22 cellular contexts compared by ENCODE assay signal in the genomic region with DNA sequence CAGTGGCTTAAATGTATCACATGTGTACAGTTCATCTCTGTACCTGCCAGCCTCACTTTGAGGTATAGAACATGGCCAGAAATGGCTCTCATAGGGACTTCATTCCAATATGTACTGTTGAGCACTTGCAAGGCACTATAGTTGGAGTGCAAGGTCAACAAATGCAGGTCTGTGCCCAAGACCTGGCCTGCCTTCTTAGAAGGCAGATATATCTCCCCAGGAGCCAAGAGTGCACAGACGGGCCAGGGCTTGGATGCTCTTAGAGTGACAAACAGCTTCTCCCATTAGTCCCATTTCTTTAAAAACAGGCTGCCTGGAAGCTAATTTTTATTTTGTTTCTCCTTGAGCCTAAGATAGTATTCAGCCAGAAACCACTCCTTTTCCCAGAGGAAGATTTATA. TPM values are rescaled to one million over a fixed set of nuclear protein-coding genes. Genes with fewer than 3 reads are reported as not detected.
DNase-seq lines count a peak whose midpoint lies in the region; ATAC-seq, FAIRE-seq and TF ChIP-seq lines count a peak whose summit lies in the region.
"Had no signal": no experiment of that assay in that cellular context is flagged by ENCODE, and none has a peak within 500 bp of the region (broad histone marks: within the 10 kb centered on the region; RNA-seq: fewer than 3 reads in every experiment).

No MANE protein-coding gene starts in this region.

- TF ChIP-seq EP300 in HepG2 (IDR thresholded peaks at IDR 0.05; ENCODE audit: low read depth in 2 of 2, low read length in 2 of 2) (no peak), HepG2 (CRISPR knock-in tag; IDR thresholded peaks at IDR 0.05; ENCODE audit: borderline replicate concordance) (no peak)

- in situ Hi-C loops in HepG2 (cut with HindIII; ENCODE audit: extremely low pct_ligation_motif_present, low pct_unique_long_range_greater_than_20kb), result no loop called here

- TF ChIP-seq RAD21 in HepG2 (CRISPR knock-in tag; IDR thresholded peaks at IDR 0.05), result no peak

- FAIRE-seq in HepG2 (lab: Jason Lieb, UNC), result no peak
- FAIRE-seq in urothelium cell line (lab: Jason Lieb, UNC), result no peak
- FAIRE-seq: D721Med, HTR-8/SVneo had no signal

- peaks cover 32% of the 10 kb centered on the region for H3K36me3 Mint-ChIP-seq in activated CD4-positive, alpha-beta memory T cell treated with anti-CD3 and anti-CD28 coated beads, Interleukin-2, amount 10 ng/mL, durations not matched to agents 7 days and 5 days (ENCODE audit: low read depth)

- H3K4me3 ChIP-seq in HepG2 (replicated peaks in 1 of 3; ENCODE audit: insufficient read depth in 1 of 3, low read depth in 2 of 3, low read length in 3 of 3), result no peak overlapping the region
- H3K4me3 ChIP-seq: BLaER1, GM23248, Peyer's patch had no signal

- H3K27me3 ChIP-seq in HepG2 (ENCODE audit: control insufficient read depth in 1 of 2, insufficient read depth in 2 of 2, low read length in 2 of 2), result no peaks in the 10 kb centered on the region
- H3K27me3 ChIP-seq: BLaER1, Peyer's patch had no signal

- peaks cover 13% of the 10 kb centered on the region for H3K4me1 Mint-ChIP-seq in activated CD4-positive, alpha-beta memory T cell treated with anti-CD3 and anti-CD28 coated beads, Interleukin-2, amount 10 ng/mL, durations not matched to agents 7 days and 5 days

- no peaks in the 10 kb centered on the region for H3K9me3 Mint-ChIP-seq in activated CD4-positive, alpha-beta memory T cell treated with anti-CD3 and anti-CD28 coated beads, Interleukin-2, amount 10 ng/mL, durations not matched to agents 7 days and 5 days
- H3K9me3 Mint-ChIP-seq: CD8-positive, alpha-beta T cell had no signal

- H3K79me2 ChIP-seq in HepG2 (ENCODE audit: insufficient read depth, low read length), result no peaks in the 10 kb centered on the region

- TF ChIP-seq POLR2A in HepG2 (IDR thresholded peaks at IDR 0.05; ENCODE audit: insufficient read depth in 1 of 2, low read depth in 2 of 2, low read length in 2 of 2), result no peak

- ATAC-seq in HepG2 (no peak), GM18511 (IDR thresholded peaks at IDR 0.05; ENCODE audit: unreplicated experiment) (no peak)
- ATAC-seq: CD8-positive, alpha-beta T cell; Right ventricle myocardium inferior had no signal

- WGBS in HepG2 (ENCODE audit: low lambda C conversion rate), result 100% methylated on average over 1 of the region's 1 CpG

- no peak overlapping the region for H3K27ac ChIP-seq in HepG2 (ENCODE audit: extremely low read length, insufficient read depth, low read length)
- H3K27ac ChIP-seq: BLaER1, GM23248, HL-60, Peyer's patch had no signal

- TSS peak; percentile 21 for BruUV-seq in HepG2 (replicated peaks; lab: Mats Ljungman, UMichigan)

- peaks cover 43 to 54% of the 10 kb centered on the region in 2 experiments for H3K36me3 ChIP-seq in HepG2 (replicated peaks in 1 of 2; ENCODE audit: control insufficient read depth in 1 of 2, insufficient read depth in 2 of 2, low read length in 2 of 2)

- POLR2A ChIA-PET in activated CD4-positive, alpha-beta memory T cell treated with anti-CD3 and anti-CD28 coated beads, Interleukin-2, amount 10 ng/mL, durations not matched to agents 7 days and 5 days (lab: Charles Lee), result no interaction called here
- POLR2A ChIA-PET in HepG2 (lab: Yijun Ruan, JAX), result no interaction called here

- H3K27ac Mint-ChIP-seq in activated CD4-positive, alpha-beta memory T cell treated with anti-CD3 and anti-CD28 coated beads, Interleukin-2, amount 10 ng/mL, durations not matched to agents 7 days and 5 days, result no peak overlapping the region
- H3K27ac Mint-ChIP-seq: CD8-positive, alpha-beta T cell had no signal

- no peak overlapping the region for H3K9ac ChIP-seq in HepG2 (ENCODE audit: insufficient read depth, low read depth, low read length)
- H3K9ac ChIP-seq: BLaER1, GM23248 had no signal

- no peaks in the 10 kb centered on the region for H3K9me3 ChIP-seq in HepG2 (ENCODE audit: low read length)
- H3K9me3 ChIP-seq: BLaER1, Peyer's patch had no signal

- H3K4me3 Mint-ChIP-seq in activated CD4-positive, alpha-beta memory T cell treated with anti-CD3 and anti-CD28 coated beads, Interleukin-2, amount 10 ng/mL, durations not matched to agents 7 days and 5 days, result no peak overlapping the region
- H3K4me3 Mint-ChIP-seq: CD8-positive, alpha-beta T cell had no signal

- H3K4me1 ChIP-seq in HepG2 (ENCODE audit: insufficient read depth, low read length), result no peaks in the 10 kb centered on the region; the same call in 1 of the 2 replicates

- H3K27me3 Mint-ChIP-seq in activated CD4-positive, alpha-beta memory T cell treated with anti-CD3 and anti-CD28 coated beads, Interleukin-2, amount 10 ng/mL, durations not matched to agents 7 days and 5 days, result no peaks in the 10 kb centered on the region

- no peak for TF ChIP-seq CTCF in HepG2 (CRISPR knock-in tag; IDR thresholded peaks at IDR 0.05)

- H3K4me2 ChIP-seq in HepG2 (ENCODE audit: low read depth, low read length), result no peak overlapping the region
- H3K4me2 ChIP-seq: BLaER1 had no signal

- intact Hi-C loops in HepG2 (cut with micrococcal nuclease; ENCODE audit: unreplicated experiment), result no loop called here

- H4K20me1 ChIP-seq in HepG2 (ENCODE audit: insufficient read depth, low read length), result no peaks in the 10 kb centered on the region

- no peak overlapping the region for H2AFZ ChIP-seq in HepG2 (ENCODE audit: low read length)
- H2AFZ ChIP-seq: GM23248 had no signal

- CTCF ChIA-PET in activated CD4-positive, alpha-beta memory T cell treated with anti-CD3 and anti-CD28 coated beads, Interleukin-2, amount 10 ng/mL, durations not matched to agents 7 days and 5 days (lab: Charles Lee), result no interaction called here
- CTCF ChIA-PET in HepG2 (lab: Yijun Ruan, JAX; ENCODE audit: low intra/inter-chr PET ratio, low total read pairs), result no interaction called here

- peak; percentile 19 for DNase-seq in activated CD8-positive, alpha-beta memory T cell treated with anti-CD3 and anti-CD28 coated beads for 24 hours
- no peak for DNase-seq in activated CD8-positive, alpha-beta memory T cell treated with anti-CD3 and anti-CD28 coated beads, Interleukin-2, amount 50 U/mL, for 48 hours
- peak; percentile 1 for DNase-seq in AG20443 (ENCODE audit: low spot score)
- DNase-seq in activated CD4-positive, alpha-beta memory T cell treated with anti-CD3 and anti-CD28 coated beads, Interleukin-2, amount 10 ng/mL, durations not matched to agents 7 days and 5 days, result peak; percentile 2
- DNase-seq in HepG2 (ENCODE audit: low spot score), result no peak
- DNase-seq in urothelium cell line (ENCODE audit: low spot score), result no peak
- DNase-seq in NCI-H774 (lab: John Stamatoyannopoulos, UW), result no peak
- DNase-seq: 8988T, DMS79, GM23248, NCI-H187, NCI-H2171, NCI-H748 treated with DMSO at 0.1 percent for 48 hours had no signal

RNA-seq across cellular contexts. Expression of a gene that starts 7.3 kb away (rescaled TPM):
- 10 to 100 TPM; 34.8 to 35.8 TPM for total RNA-seq in activated CD4-positive, alpha-beta memory T cell treated with anti-CD3 and anti-CD28 coated beads, Interleukin-2, amount 10 ng/mL, durations not matched to agents 7 days and 5 days
- 36.0 and 43.8 TPM in 2 replicates for total RNA-seq in HepG2 (2016; rRNA removed; fragmentation: Illumina TruSeq; extraction: Trizol)
- 13.1 and 17.4 TPM in 2 replicates for total RNA-seq in HepG2 (2016; cell fraction: cytosol; rRNA removed; fragmentation: Illumina TruSeq; extraction: Trizol; ENCODE audit: low read depth)
- total RNA-seq in HepG2 (2016; cell fraction: insoluble cytoplasmic fraction; rRNA removed; fragmentation: Illumina TruSeq; extraction: Trizol), result 32.9 and 42.2 TPM in 2 replicates
- 49.5 and 51.8 TPM in 2 replicates for total RNA-seq in HepG2 (2016; cell fraction: membrane; rRNA removed; fragmentation: Illumina TruSeq; extraction: Trizol)
- total RNA-seq in HepG2 (2016; cell fraction: nucleus; rRNA removed; fragmentation: Illumina TruSeq; extraction: Trizol), result 41.0 and 45.3 TPM in 2 replicates
- polyA plus RNA-seq in HepG2 (2011; rRNA removed), result 68.7 and 78.7 TPM in 2 replicates
- 67.6 and 76.6 TPM in 2 replicates for polyA plus RNA-seq in HepG2 (2011; cell fraction: cytosol; rRNA removed)
- 59.4 and 73.5 TPM in 2 replicates for polyA plus RNA-seq in HepG2 (2011; cell fraction: nucleus; rRNA removed)
- polyA plus RNA-seq in HepG2 (2012), result 40.8 and 51.3 TPM in 2 replicates
- 25.7 and 32.7 TPM in 2 replicates for polyA plus RNA-seq in HepG2 (2016; cell fraction: cytosol; fragmentation: Illumina TruSeq; extraction: Trizol; ENCODE audit: low read depth)
- polyA plus RNA-seq in HepG2 (2016; cell fraction: insoluble cytoplasmic fraction; fragmentation: Illumina TruSeq; extraction: Trizol; ENCODE audit: low read depth), result 52.6 and 59.2 TPM in 2 replicates
- polyA plus RNA-seq in HepG2 (2016; cell fraction: membrane; fragmentation: Illumina TruSeq; extraction: Trizol; ENCODE audit: low read depth), result 72.7 and 76.3 TPM in 2 replicates
- 82.4 and 86.0 TPM in 2 replicates for polyA plus RNA-seq in HepG2 (2016; cell fraction: nucleus; fragmentation: Illumina TruSeq; extraction: Trizol; ENCODE audit: insufficient read depth, low read depth)
- polyA minus RNA-seq in HepG2 (2011; rRNA and poly(A)+ RNA removed; ENCODE audit: low replicate concordance), result 90.8 and 137 TPM in 2 replicates
- polyA minus RNA-seq in HepG2 (2011; cell fraction: cytosol; rRNA and poly(A)+ RNA removed), result 27.5 and 29.3 TPM in 2 replicates
- 23.2 and 28.1 TPM in 2 replicates for polyA minus RNA-seq in HepG2 (2011; cell fraction: nucleus; rRNA and poly(A)+ RNA removed)

RNA-seq across cellular contexts. Expression of a gene that starts 9.0 kb away (rescaled TPM):
- not detected for total RNA-seq in activated CD4-positive, alpha-beta memory T cell treated with anti-CD3 and anti-CD28 coated beads, Interleukin-2, amount 10 ng/mL, durations not matched to agents 7 days and 5 days
- not detected in 2 replicates for total RNA-seq in HepG2 (2016; rRNA removed; fragmentation: Illumina TruSeq; extraction: Trizol)
- not detected in 2 replicates for total RNA-seq in HepG2 (2016; cell fraction: cytosol; rRNA removed; fragmentation: Illumina TruSeq; extraction: Trizol; ENCODE audit: low read depth)
- 0.09 TPM in 1 of 2 replicates, not detected in the other for total RNA-seq in HepG2 (2016; cell fraction: insoluble cytoplasmic fraction; rRNA removed; fragmentation: Illumina TruSeq; extraction: Trizol)
- total RNA-seq in HepG2 (2016; cell fraction: membrane; rRNA removed; fragmentation: Illumina TruSeq; extraction: Trizol), result not detected in 2 replicates
- total RNA-seq in HepG2 (2016; cell fraction: nucleus; rRNA removed; fragmentation: Illumina TruSeq; extraction: Trizol), result 0.66 TPM in 1 of 2 replicates, not detected in the other
- 0.12 and 0.15 TPM in 2 replicates for polyA plus RNA-seq in HepG2 (2011; rRNA removed)
- polyA plus RNA-seq in HepG2 (2011; cell fraction: cytosol; rRNA removed), result 0.25 TPM in 1 of 2 replicates, not detected in the other
- 0.14 and 0.62 TPM in 2 replicates for polyA plus RNA-seq in HepG2 (2011; cell fraction: nucleus; rRNA removed)
- polyA plus RNA-seq in HepG2 (2012), result 0.08 TPM in 1 of 2 replicates, not detected in the other
- polyA plus RNA-seq in HepG2 (2016; cell fraction: cytosol; fragmentation: Illumina TruSeq; extraction: Trizol; ENCODE audit: low read depth), result 0.08 and 0.27 TPM in 2 replicates
- not detected in 2 replicates for polyA plus RNA-seq in HepG2 (2016; cell fraction: insoluble cytoplasmic fraction; fragmentation: Illumina TruSeq; extraction: Trizol; ENCODE audit: low read depth)
- 0.20 and 0.53 TPM in 2 replicates for polyA plus RNA-seq in HepG2 (2016; cell fraction: membrane; fragmentation: Illumina TruSeq; extraction: Trizol; ENCODE audit: low read depth)
- polyA plus RNA-seq in HepG2 (2016; cell fraction: nucleus; fragmentation: Illumina TruSeq; extraction: Trizol; ENCODE audit: insufficient read depth, low read depth), result 0.42 and 0.69 TPM in 2 replicates
- polyA minus RNA-seq in HepG2 (2011; rRNA and poly(A)+ RNA removed; ENCODE audit: low replicate concordance), result not detected in 2 replicates
- not detected in 2 replicates for polyA minus RNA-seq in HepG2 (2011; cell fraction: cytosol; rRNA and poly(A)+ RNA removed)
- not detected in 2 replicates for polyA minus RNA-seq in HepG2 (2011; cell fraction: nucleus; rRNA and poly(A)+ RNA removed)
- total RNA-seq: GM23248, NCI-H460 had no signal

RNA-seq across cellular contexts. Expression of a gene that starts 51.7 kb away (rescaled TPM):
- total RNA-seq in activated CD4-positive, alpha-beta memory T cell treated with anti-CD3 and anti-CD28 coated beads, Interleukin-2, amount 10 ng/mL, durations not matched to agents 7 days and 5 days, result not detected
- total RNA-seq in HepG2 (2016; rRNA removed; fragmentation: Illumina TruSeq; extraction: Trizol), result 0.58 TPM in 1 of 2 replicates, not detected in the other
- total RNA-seq in HepG2 (2016; cell fraction: cytosol; rRNA removed; fragmentation: Illumina TruSeq; extraction: Trizol; ENCODE audit: low read depth), result not detected in 2 replicates
- total RNA-seq in HepG2 (2016; cell fraction: insoluble cytoplasmic fraction; rRNA removed; fragmentation: Illumina TruSeq; extraction: Trizol), result 0.37 and 1.5 TPM in 2 replicates
- not detected in 2 replicates for total RNA-seq in HepG2 (2016; cell fraction: membrane; rRNA removed; fragmentation: Illumina TruSeq; extraction: Trizol)
- 2.3 and 2.4 TPM in 2 replicates for total RNA-seq in HepG2 (2016; cell fraction: nucleus; rRNA removed; fragmentation: Illumina TruSeq; extraction: Trizol)
- polyA plus RNA-seq in HepG2 (2011; rRNA removed), result 1.6 and 1.8 TPM in 2 replicates
- polyA plus RNA-seq in HepG2 (2011; cell fraction: cytosol; rRNA removed), result 0.21 and 0.30 TPM in 2 replicates
- polyA plus RNA-seq in HepG2 (2011; cell fraction: nucleus; rRNA removed), result 24.4 and 25.8 TPM in 2 replicates
- 1.7 and 2.1 TPM in 2 replicates for polyA plus RNA-seq in HepG2 (2012)
- polyA plus RNA-seq in HepG2 (2016; cell fraction: cytosol; fragmentation: Illumina TruSeq; extraction: Trizol; ENCODE audit: low read depth), result 0.07 and 0.08 TPM in 2 replicates
- 0.31 TPM in 1 of 2 replicates, not detected in the other for polyA plus RNA-seq in HepG2 (2016; cell fraction: insoluble cytoplasmic fraction; fragmentation: Illumina TruSeq; extraction: Trizol; ENCODE audit: low read depth)
- polyA plus RNA-seq in HepG2 (2016; cell fraction: membrane; fragmentation: Illumina TruSeq; extraction: Trizol; ENCODE audit: low read depth), result 0.12 TPM in 1 of 2 replicates, not detected in the other
- 7.8 and 11.0 TPM in 2 replicates for polyA plus RNA-seq in HepG2 (2016; cell fraction: nucleus; fragmentation: Illumina TruSeq; extraction: Trizol; ENCODE audit: insufficient read depth, low read depth)
- polyA minus RNA-seq in HepG2 (2011; rRNA and poly(A)+ RNA removed; ENCODE audit: low replicate concordance), result 0.18 TPM in 1 of 2 replicates, not detected in the other
- polyA minus RNA-seq in HepG2 (2011; cell fraction: cytosol; rRNA and poly(A)+ RNA removed), result not detected in 2 replicates
- polyA minus RNA-seq in HepG2 (2011; cell fraction: nucleus; rRNA and poly(A)+ RNA removed), result 1.5 and 3.5 TPM in 2 replicates
- total RNA-seq: CD8-positive, alpha-beta T cell; GM23248; Right ventricle myocardium inferior had no signal

Comparison
In these comparisons a context has a peak if more than half of its experiments do, and no peak if none do; other contexts are left out.
1. DNase-seq: peak in activated CD8-positive, alpha-beta memory T cell treated with anti-CD3 and anti-CD28 coated beads for 24 hours (single experiment), AG20443 (single experiment) and activated CD4-positive, alpha-beta memory T cell treated with anti-CD3 and anti-CD28 coated beads, Interleukin-2, amount 10 ng/mL, durations not matched to agents 7 days and 5 days (single experiment); none in activated CD8-positive, alpha-beta memory T cell treated with anti-CD3 and anti-CD28 coated beads, Interleukin-2, amount 50 U/mL, for 48 hours (single experiment), HepG2 (single experiment), urothelium cell line (single experiment) and NCI-H774 (single experiment).